In the genomic region with DNA sequence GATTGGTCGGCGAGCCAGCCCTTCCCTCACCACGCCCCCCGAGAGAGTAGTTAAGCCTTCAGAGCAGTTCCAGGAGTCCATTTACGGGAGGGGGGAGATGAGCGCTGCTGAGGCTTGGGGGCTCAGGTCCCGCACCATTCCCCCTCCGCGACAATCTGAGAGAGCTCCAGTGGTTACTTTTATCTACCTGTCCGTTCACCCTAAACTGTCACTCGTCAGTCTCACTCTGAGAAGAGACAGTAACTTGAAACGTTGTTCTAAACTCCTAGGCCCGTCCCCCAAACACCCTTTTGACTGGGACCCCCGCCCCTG, we compare ENCODE assay signal across 8 cellular contexts. TPM values are rescaled to one million over a fixed set of nuclear protein-coding genes. Genes with fewer than 3 reads are reported as not detected.
DNase-seq lines count a peak whose midpoint lies in the region; ATAC-seq and TF ChIP-seq lines count a peak whose summit lies in the region.

No MANE protein-coding gene starts in this region.

- H3K4me3 Mint-ChIP-seq in CD8-positive, alpha-beta memory T cell, result peak overlapping the region; percentile 93 to 99 (median 95)
- H3K4me3 Mint-ChIP-seq in GM23338, result peak overlapping the region; percentile 87

- TF ChIP-seq CTCF in GM23338 (conservative IDR thresholded peaks at IDR 0.05; ENCODE audit: low read depth in 2 of 2), result no peak
- TF ChIP-seq CTCF in colonic mucosa (IDR thresholded peaks at IDR 0.05), result no peak
- no peak for TF ChIP-seq CTCF in uterus (IDR thresholded peaks at IDR 0.05)

- no peaks in the 10 kb centered on the region for H3K9me2 ChIP-seq in GM23338 (ENCODE audit: insufficient read depth)

- H2AFZ ChIP-seq in GM23338 (peak overlapping the region; percentile 38; the same call in 1 of the 2 replicates), mesenchymal stem cell (ENCODE audit: low read depth, low read length) (peak overlapping the region; percentile 58)

- H3K4me2 ChIP-seq in GM23338 (peak overlapping the region; percentile 96), mesenchymal stem cell (ENCODE audit: low read length, poor library complexity, severe bottlenecking) (peak overlapping the region; percentile 98)

- H3F3A ChIP-seq in GM23338 (replicated peaks; ENCODE audit: low read depth), result peaks cover 17% of the 10 kb centered on the region

- intact Hi-C loops in colonic mucosa (cut with DNase I), result no loop called here
- intact Hi-C loops in uterus (cut with DNase I; ENCODE audit: low total_unique reads), result no loop called here

- H3K4me1 ChIP-seq in CD8-positive, alpha-beta memory T cell (ENCODE audit: insufficient read depth, low read length), result peaks cover 18% of the 10 kb centered on the region
- H3K4me1 ChIP-seq in GM23338 (ENCODE audit: insufficient read depth) (peaks cover 25% of the 10 kb centered on the region; the same call in 1 of the 2 replicates), colonic mucosa (peaks cover 12% of the 10 kb centered on the region), mesenchymal stem cell (ENCODE audit: control insufficient read depth, insufficient read depth, low read depth, low read length) (peaks cover 28% of the 10 kb centered on the region), uterus (peaks cover 3 to 17% of the 10 kb centered on the region in 2 donors)

- no peak overlapping the region for H3K23ac ChIP-seq in mesenchymal stem cell (ENCODE audit: low read length in 2 of 2)

- H3K4me1 Mint-ChIP-seq in CD8-positive, alpha-beta memory T cell, result peaks cover 28 to 57% (median 33%) of the 10 kb centered on the region in 3 donors
- H3K4me1 Mint-ChIP-seq in GM23338, result peaks cover 34% of the 10 kb centered on the region

- H2BK12ac ChIP-seq in mesenchymal stem cell (ENCODE audit: low read length in 2 of 2), result no peak overlapping the region

- H3K4me3 ChIP-seq in CD8-positive, alpha-beta memory T cell (ENCODE audit: low read length), result peak overlapping the region; percentile 96
- H3K4me3 ChIP-seq in GM23338 (peak overlapping the region; percentile 95), colonic mucosa (peak overlapping the region; percentile 51), mesenchymal stem cell (ENCODE audit: insufficient read depth in 1 of 2, low read depth in 1 of 2, low read length in 2 of 2) (peak overlapping the region; percentile 65 to 99), uterus (peak overlapping the region; percentile 69 to 83)

- peaks cover 0 to 9% (median 3%) of the 10 kb centered on the region in 5 donors for H3K9me3 Mint-ChIP-seq in CD8-positive, alpha-beta memory T cell
- no peaks in the 10 kb centered on the region for H3K9me3 Mint-ChIP-seq in GM23338

- H3K27me3 Mint-ChIP-seq in CD8-positive, alpha-beta memory T cell, result peaks cover 5 to 61% of the 10 kb centered on the region in 2 donors
- peaks cover 47% of the 10 kb centered on the region for H3K27me3 Mint-ChIP-seq in GM23338 (ENCODE audit: insufficient read depth, low read depth, poor library complexity)

- peak overlapping the region in 1 of 2 experiments; percentile 30 for H3K18ac ChIP-seq in mesenchymal stem cell (ENCODE audit: low read depth in 1 of 2, low read length in 2 of 2)

- H3K14ac ChIP-seq in mesenchymal stem cell (ENCODE audit: low read length in 2 of 2), result peak overlapping the region in 1 of 2 experiments; percentile 38

- H3K9ac ChIP-seq in colonic mucosa (ENCODE audit: low read depth in 2 of 2, low read length in 2 of 2) (peak overlapping the region; percentile 85 to 96), mesenchymal stem cell (ENCODE audit: low read length) (peak overlapping the region; percentile 99)

- peak in 1 of 2 donors; percentile 62 for TF ChIP-seq POLR2A in uterus (IDR thresholded peaks at IDR 0.05)

- H3K9me3 ChIP-seq in CD8-positive, alpha-beta memory T cell (ENCODE audit: low read length), result no peaks in the 10 kb centered on the region
- H3K9me3 ChIP-seq in colonic mucosa (no peaks in the 10 kb centered on the region), mesenchymal stem cell (ENCODE audit: control insufficient read depth, low read length) (no peaks in the 10 kb centered on the region), uterus (no peaks in the 10 kb centered on the region)

- no peaks in the 10 kb centered on the region for H3K36me3 ChIP-seq in CD8-positive, alpha-beta memory T cell (ENCODE audit: insufficient read depth, low read length)
- H3K36me3 ChIP-seq in GM23338 (ENCODE audit: insufficient read depth) (no peaks in the 10 kb centered on the region), colonic mucosa (no peaks in the 10 kb centered on the region), mesenchymal stem cell (ENCODE audit: control insufficient read depth in 1 of 2, insufficient read depth in 2 of 2, low read depth in 1 of 2, low read length in 2 of 2) (peaks cover 2 to 11% of the 10 kb centered on the region in 2 experiments), uterus (no peaks in the 10 kb centered on the region)

- H3K36me3 Mint-ChIP-seq in CD8-positive, alpha-beta memory T cell, result peaks cover 5 to 49% (median 5%) of the 10 kb centered on the region in 3 donors
- H3K36me3 Mint-ChIP-seq in GM23338 (ENCODE audit: low read depth), result no peaks in the 10 kb centered on the region; the same call in 2 of the 3 replicates

- peak; percentile 58 for ATAC-seq in GM23338
- no peak for ATAC-seq in GM18858 (IDR thresholded peaks at IDR 0.05; ENCODE audit: unreplicated experiment)
- ATAC-seq in GM21367 (IDR thresholded peaks at IDR 0.05; ENCODE audit: unreplicated experiment), result no peak

- peak overlapping the region; percentile 100 for H3K27ac ChIP-seq in CD8-positive, alpha-beta memory T cell (ENCODE audit: low read depth, low read length)
- H3K27ac ChIP-seq in GM23338 (ENCODE audit: low read depth) (peak overlapping the region; percentile 97), colonic mucosa (peak overlapping the region; percentile 78), mesenchymal stem cell (ENCODE audit: low read length, poor library complexity, severe bottlenecking) (no peak overlapping the region), uterus (peak overlapping the region; percentile 91 to 93)

- H3K27ac Mint-ChIP-seq in CD8-positive, alpha-beta memory T cell, result peak overlapping the region; percentile 98 to 99 (median 99)
- H3K27ac Mint-ChIP-seq in GM23338, result peak overlapping the region; percentile 98

- no peak overlapping the region for H2AK5ac ChIP-seq in mesenchymal stem cell (ENCODE audit: low read length, severe bottlenecking)

- no peaks in the 10 kb centered on the region for H3K27me3 ChIP-seq in CD8-positive, alpha-beta memory T cell (ENCODE audit: insufficient read depth, low read length, poor library complexity, severe bottlenecking)
- H3K27me3 ChIP-seq in GM23338 (ENCODE audit: insufficient read depth) (peaks cover 62% of the 10 kb centered on the region), colonic mucosa (no peaks in the 10 kb centered on the region), mesenchymal stem cell (ENCODE audit: control insufficient read depth in 1 of 2, insufficient read depth in 1 of 2, low read length in 2 of 2) (peaks cover 0 to 27% of the 10 kb centered on the region in 2 experiments), uterus (no peaks in the 10 kb centered on the region)

- H2BK15ac ChIP-seq in mesenchymal stem cell (ENCODE audit: low read depth, poor library complexity, severe bottlenecking), result no peak overlapping the region

- H4K8ac ChIP-seq in mesenchymal stem cell (ENCODE audit: low read length), result peak overlapping the region; percentile 40

- H3K4ac ChIP-seq in mesenchymal stem cell (ENCODE audit: low read depth in 1 of 2, low read length in 2 of 2), result no peak overlapping the region

- no peak overlapping the region for H2BK5ac ChIP-seq in mesenchymal stem cell (ENCODE audit: low read depth, low read length, poor library complexity, severe bottlenecking)

- H2BK120ac ChIP-seq in mesenchymal stem cell (ENCODE audit: low read depth, low read length), result no peak overlapping the region

- no peaks in the 10 kb centered on the region for H3K79me2 ChIP-seq in GM23338 (replicated peaks; ENCODE audit: insufficient read depth)

- H3K79me1 ChIP-seq in mesenchymal stem cell (replicated peaks; ENCODE audit: low read length, poor library complexity, severe bottlenecking), result no peaks in the 10 kb centered on the region

- whole genome bisulfite sequencing in mesenchymal stem cell, result 10% methylated on average over 7 of the region's 14 CpGs

- POLR2A ChIA-PET in CD8-positive, alpha-beta memory T cell (lab: Charles Lee), result interaction anchor here (0.6 to 3.6 kb wide), 11 partner anchors 7 to 579 kb away, joined by 3 to 45 read pairs (median 6); a partner anchor contains a TSS

- H4K91ac ChIP-seq in mesenchymal stem cell (ENCODE audit: low read length), result no peak overlapping the region

- DNase-seq in CD8-positive, alpha-beta memory T cell, result no peak
- DNase-seq in GM23338 (ENCODE audit: low spot score) (peak; percentile 95), colonic mucosa (no peak), mesenchymal stem cell (no peak), uterus (no peak)

- H4K20me1 ChIP-seq in GM23338 (replicated peaks; ENCODE audit: insufficient read depth), result no peaks in the 10 kb centered on the region

- CTCF ChIA-PET in CD8-positive, alpha-beta memory T cell (lab: Charles Lee), result interaction anchor here (0.8 to 16.7 kb wide), 9 partner anchors 8 to 172 kb away, joined by 3 to 455 read pairs (median 6); no protein-coding TSS in a partner anchor

RNA-seq across cellular contexts. Expression of a gene that starts 2.0 kb away (rescaled TPM):
- total RNA-seq in CD8-positive, alpha-beta memory T cell, result 10 to 100 TPM; 21.6 to 22.1 TPM
- polyA plus RNA-seq in CD8-positive, alpha-beta memory T cell, result 48.2 TPM
- 0.89 and 1.9 TPM in 2 replicates for total RNA-seq in GM23338 (2014; rRNA removed; shearing (Covaris generic))
- 0.55 and 0.77 TPM in 2 replicates for polyA plus RNA-seq in GM23338 (2016; fragmentation: Nextera tagmentation; extraction: Ambion mirVana)
- polyA plus RNA-seq in PFSK-1 (2012; ENCODE audit: insufficient read length, low read depth), result 1.7 TPM
- total RNA-seq in colonic mucosa (1 to 10 TPM; 1.5 to 3.4 TPM), uterus (10 to 100 TPM in 2 of 4 donors, 1 to 10 TPM in 1, not detected in 1; 8.1 to 52.1 (median 28.6) TPM)
- polyA plus RNA-seq in mesenchymal stem cell (2013, experiment 1 of 2), result 167 TPM
- 130 TPM for polyA plus RNA-seq in mesenchymal stem cell (2013, experiment 2 of 2)

RNA-seq across cellular contexts. Expression of a gene that starts 27.1 kb away (rescaled TPM):
- total RNA-seq in CD8-positive, alpha-beta memory T cell, result 1 to 10 TPM; 2.7 to 3.7 TPM
- polyA plus RNA-seq in CD8-positive, alpha-beta memory T cell, result 0.71 TPM
- 22.8 and 32.1 TPM in 2 replicates for total RNA-seq in GM23338 (2014; rRNA removed; shearing (Covaris generic))
- 7.0 and 8.6 TPM in 2 replicates for polyA plus RNA-seq in GM23338 (2016; fragmentation: Nextera tagmentation; extraction: Ambion mirVana)
- 20.7 TPM for polyA plus RNA-seq in PFSK-1 (2012; ENCODE audit: insufficient read length, low read depth)
- 1 to 10 TPM; 4.9 to 8.4 TPM for total RNA-seq in colonic mucosa
- polyA plus RNA-seq in mesenchymal stem cell (2013, experiment 1 of 2), result 30.0 TPM
- polyA plus RNA-seq in mesenchymal stem cell (2013, experiment 2 of 2), result 31.0 TPM
- total RNA-seq in uterus, result 1 to 10 TPM in 3 of 4 donors, not detected in 1; 5.9 to 9.0 (median 7.0) TPM

RNA-seq across cellular contexts. Expression of a gene that starts 28.5 kb away (rescaled TPM):
- 1 to 10 TPM; 2.5 to 3.3 TPM for total RNA-seq in CD8-positive, alpha-beta memory T cell
- 4.6 TPM for polyA plus RNA-seq in CD8-positive, alpha-beta memory T cell
- total RNA-seq in GM23338 (2014; rRNA removed; shearing (Covaris generic)), result 9.6 and 15.2 TPM in 2 replicates
- 25.1 and 30.1 TPM in 2 replicates for polyA plus RNA-seq in GM23338 (2016; fragmentation: Nextera tagmentation; extraction: Ambion mirVana)
- 5.8 TPM for polyA plus RNA-seq in PFSK-1 (2012; ENCODE audit: insufficient read length, low read depth)
- 1 to 10 TPM in 1 of 2 donors, under 1 TPM in 1; 0.67 to 1.7 TPM for total RNA-seq in colonic mucosa
- polyA plus RNA-seq in mesenchymal stem cell (2013, experiment 1 of 2), result 2.3 TPM
- polyA plus RNA-seq in mesenchymal stem cell (2013, experiment 2 of 2), result 2.1 TPM
- total RNA-seq in uterus, result 10 to 100 TPM in 1 of 4 donors, not detected in 3; 42.5 TPM

RNA-seq across cellular contexts. Expression of a gene that starts 37.5 kb away (rescaled TPM):
- total RNA-seq in CD8-positive, alpha-beta memory T cell, result 100 to 1,000 TPM; 154 to 170 TPM
- 61.8 TPM for polyA plus RNA-seq in CD8-positive, alpha-beta memory T cell
- total RNA-seq in GM23338 (2014; rRNA removed; shearing (Covaris generic)), result 146 and 147 TPM in 2 replicates
- polyA plus RNA-seq in GM23338 (2016; fragmentation: Nextera tagmentation; extraction: Ambion mirVana), result 60.3 and 68.3 TPM in 2 replicates
- polyA plus RNA-seq in PFSK-1 (2012; ENCODE audit: insufficient read length, low read depth), result 73.2 TPM
- total RNA-seq in colonic mucosa (100 to 1,000 TPM; 236 to 261 TPM), uterus (100 to 1,000 TPM in 1 of 4 donors, 10 to 100 TPM in 3; 21.5 to 157 (median 38.3) TPM)
- 106 TPM for polyA plus RNA-seq in mesenchymal stem cell (2013, experiment 1 of 2)
- polyA plus RNA-seq in mesenchymal stem cell (2013, experiment 2 of 2), result 104 TPM

RNA-seq across cellular contexts. Expression of a gene that starts 46.1 kb away (rescaled TPM):
- 10 to 100 TPM; 75.7 to 82.6 TPM for total RNA-seq in CD8-positive, alpha-beta memory T cell
- 47.5 TPM for polyA plus RNA-seq in CD8-positive, alpha-beta memory T cell
- total RNA-seq in GM23338 (2014; rRNA removed; shearing (Covaris generic)), result 39.0 and 45.9 TPM in 2 replicates
- polyA plus RNA-seq in GM23338 (2016; fragmentation: Nextera tagmentation; extraction: Ambion mirVana), result 52.3 and 56.3 TPM in 2 replicates
- 106 TPM for polyA plus RNA-seq in PFSK-1 (2012; ENCODE audit: insufficient read length, low read depth)
- total RNA-seq in colonic mucosa, result 10 to 100 TPM; 30.0 to 37.3 TPM
- 96.4 TPM for polyA plus RNA-seq in mesenchymal stem cell (2013, experiment 1 of 2)
- polyA plus RNA-seq in mesenchymal stem cell (2013, experiment 2 of 2), result 96.1 TPM
- 100 to 1,000 TPM in 1 of 4 donors, 10 to 100 TPM in 3; 37.9 to 130 (median 68.0) TPM for total RNA-seq in uterus
